Comparison of ENCODE assay signal across 1 cellular context in the genomic region with DNA sequence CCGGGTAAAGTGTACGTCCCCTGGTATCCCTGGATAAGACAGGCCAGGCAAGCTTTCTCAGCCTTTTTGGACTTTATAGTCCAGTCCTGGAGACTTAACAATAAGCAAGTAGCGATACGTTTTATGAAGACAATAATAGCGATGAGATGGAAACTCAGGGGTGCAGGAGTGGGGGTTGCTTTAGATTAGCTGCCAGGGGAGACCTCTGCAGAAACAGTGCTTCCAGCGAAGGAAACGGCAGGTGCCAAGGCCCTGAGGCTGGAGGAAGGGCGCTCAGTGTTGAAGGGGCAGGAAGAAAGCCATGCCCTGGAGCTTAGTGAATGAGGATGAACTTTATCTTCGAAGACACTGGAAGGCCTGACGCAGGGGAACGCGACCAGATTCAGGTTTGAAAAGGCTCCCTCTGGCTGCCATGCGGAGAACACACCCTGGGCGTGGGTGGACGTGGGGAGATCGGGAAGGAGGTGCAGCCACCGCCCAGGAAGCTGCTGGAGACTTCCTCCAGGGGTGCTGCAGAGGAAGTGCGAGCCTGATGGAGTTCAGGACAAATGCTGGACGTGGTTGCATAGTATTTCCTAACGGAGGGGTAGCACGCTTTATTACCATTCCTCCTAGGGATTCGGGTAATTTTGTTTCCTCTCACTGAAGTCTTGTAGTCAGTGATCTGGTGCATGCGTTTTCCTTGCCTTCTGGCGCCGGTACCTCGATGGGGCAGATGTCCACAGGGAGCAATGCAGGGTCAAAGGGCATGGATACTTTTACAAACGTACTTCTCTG.
A peak's percentile ranks its signal among the peaks of the same experiment; 100 is the strongest.
TF ChIP-seq lines count a peak whose summit lies in the region.

No MANE protein-coding gene starts in this region.

TF ChIP-seq in H1, 55 proteins besides CTCF, POLR2A, EP300 and RAD21:
- TF ChIP-seq KDM1A (IDR thresholded peaks at IDR 0.05; ENCODE audit: borderline replicate concordance, low read length) (no peak; the same call in none of the 2 replicates), BACH1 (IDR thresholded peaks at IDR 0.05; ENCODE audit: low read length) (peak; percentile 85), TAF7 (optimal IDR thresholded peaks at IDR 0.05; ENCODE audit: borderline replicate concordance, low read depth, low read length) (peak; percentile 50), JUN (IDR thresholded peaks at IDR 0.05; ENCODE audit: low read depth, low read length) (no peak), CHD2 (IDR thresholded peaks at IDR 0.05; ENCODE audit: low read length) (0 out of 2 replicates have a peak, but pooled peaks have one; percentile 24), RXRA (IDR thresholded peaks at IDR 0.05; ENCODE audit: insufficient read depth, low read depth, low read length) (0 out of 2 replicates have a peak, but pooled peaks have one; percentile 31), SIN3A (conservative IDR thresholded peaks at IDR 0.05 in 1 of 2, IDR thresholded peaks at IDR 0.05 in 1 of 2; ENCODE audit: low read depth in 1 of 2, low read length in 2 of 2) (peak in 1 of 2 experiments; percentile 62; a peak in 2 of 4 replicates), HDAC2 (IDR thresholded peaks at IDR 0.05; ENCODE audit: borderline replicate concordance in 1 of 2, low read depth in 2 of 2, low read length in 2 of 2) (peak in 1 of 2 experiments; percentile 96; a peak in 1 of 4 replicates), GABPA (IDR thresholded peaks at IDR 0.05; ENCODE audit: borderline replicate concordance, insufficient read depth, low read length) (0 out of 2 replicates have a peak, but pooled peaks have one; percentile 8), TBP (IDR thresholded peaks at IDR 0.05; ENCODE audit: low read depth, low read length) (peak; percentile 32; the same call in 1 of the 2 replicates), SAP30 (IDR thresholded peaks at IDR 0.05; ENCODE audit: insufficient read depth, insufficient replicate concordance, low read length) (peak; percentile 59), CHD1 (IDR thresholded peaks at IDR 0.05; ENCODE audit: low read depth, low read length) (no peak), ZNF274 (IDR thresholded peaks at IDR 0.05; ENCODE audit: borderline replicate concordance, extremely low read depth, low read length) (no peak), TEAD4 (IDR thresholded peaks at IDR 0.05; ENCODE audit: low read depth, low read length) (peak; percentile 28; the same call in 1 of the 2 replicates), CREB1 (IDR thresholded peaks at IDR 0.05) (peak; percentile 90), EGR1 (IDR thresholded peaks at IDR 0.05; ENCODE audit: borderline replicate concordance, low read depth, low read length) (peak; percentile 99), KDM5A (IDR thresholded peaks at IDR 0.05; ENCODE audit: low read length) (no peak), KDM4A (IDR thresholded peaks at IDR 0.05; ENCODE audit: low read depth, low read length, severe bottlenecking) (peak; percentile 20), MAFK (IDR thresholded peaks at IDR 0.05; ENCODE audit: low read depth, low read length) (0 out of 2 replicates have a peak, but pooled peaks have one; percentile 14)
- TF ChIP-seq, protein P1, sequence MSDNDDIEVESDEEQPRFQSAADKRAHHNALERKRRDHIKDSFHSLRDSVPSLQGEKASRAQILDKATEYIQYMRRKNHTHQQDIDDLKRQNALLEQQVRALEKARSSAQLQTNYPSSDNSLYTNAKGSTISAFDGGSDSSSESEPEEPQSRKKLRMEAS (IDR thresholded peaks at IDR 0.05) = peak; percentile 65; the same call in 1 of the 2 replicates
